Comparison of ENCODE assay signal across 12 cellular contexts in genomic region chr1:25817840-25818501, GRCh38. TPM values are rescaled to one million over a fixed set of nuclear protein-coding genes. Genes with fewer than 3 reads are reported as not detected.
DNase-seq lines count a peak whose midpoint lies in the region; FAIRE-seq and TF ChIP-seq lines count a peak whose summit lies in the region.
"Had no signal": no experiment of that assay in that cellular context is flagged by ENCODE, and none has a peak within 500 bp of the region (broad histone marks: within the 10 kb centered on the region; RNA-seq: fewer than 3 reads in every experiment).

No MANE protein-coding gene starts in this region.

- H3K4me3 Mint-ChIP-seq in activated naive CD4-positive, alpha-beta T cell treated with anti-CD3 and anti-CD28 coated beads, Interleukin-2, amount 10 ng/mL, durations not matched to agents 7 days and 5 days: peak overlapping the region; percentile 97

- no peaks in the 10 kb centered on the region for H3K9me3 Mint-ChIP-seq in activated naive CD4-positive, alpha-beta T cell treated with anti-CD3 and anti-CD28 coated beads, Interleukin-2, amount 10 ng/mL, durations not matched to agents 7 days and 5 days

- no peak overlapping the region for H3K4me3 ChIP-seq in WERI-Rb-1 (ENCODE audit: low read depth, low read length)
- H3K4me3 ChIP-seq in keratinocyte (ENCODE audit: control insufficient read depth in 2 of 3, extremely low read depth in 1 of 3, insufficient read depth in 2 of 3, low read depth in 1 of 3, low read length in 3 of 3): peak overlapping the region in 1 of 3 experiments; percentile 2
- H3K4me3 ChIP-seq in tibial artery: no peak overlapping the region

- H3K36me3 ChIP-seq in WERI-Rb-1 (peaks cover 6% of the 10 kb centered on the region), keratinocyte (ENCODE audit: control insufficient read depth in 2 of 2, extremely low read depth in 1 of 2, insufficient read depth in 2 of 2, low read length in 2 of 2) (peaks cover 0 to 13% of the 10 kb centered on the region in 2 experiments), tibial artery (peaks cover 20 to 41% (median 33%) of the 10 kb centered on the region in 3 donors)

- H3K9me1 ChIP-seq in keratinocyte (ENCODE audit: control insufficient read depth, extremely low read depth, insufficient read depth, low read length): peaks cover 2% of the 10 kb centered on the region

- peak overlapping the region; percentile 76 for H3K4me2 ChIP-seq in keratinocyte (ENCODE audit: control insufficient read depth, extremely low read depth, insufficient read depth, low read depth, low read length)

- H3K9me3 ChIP-seq in WERI-Rb-1 (ENCODE audit: severe bottlenecking): no peaks in the 10 kb centered on the region
- no peaks in the 10 kb centered on the region for H3K9me3 ChIP-seq in keratinocyte (ENCODE audit: control insufficient read depth, low read depth, low read length)
- H3K9me3 ChIP-seq in tibial artery: no peaks in the 10 kb centered on the region

- DNase-seq in activated naive CD4-positive, alpha-beta T cell treated with anti-CD3 and anti-CD28 coated beads, Interleukin-2, amount 10 ng/mL, durations not matched to agents 7 days and 5 days: no peak
- no peak for DNase-seq in activated naive CD4-positive, alpha-beta T cell treated with anti-CD3 and anti-CD28 coated beads, Interleukin-2, amount 50 U/mL, for 16 hours
- DNase-seq in WERI-Rb-1 (peak; percentile 54), keratinocyte (ENCODE audit: low read depth, low spot score) (no peak), tibial artery (no peak), GM13976 (ENCODE audit: low spot score) (no peak), HK-2 (ENCODE audit: unreplicated experiment) (no peak)
- no peak for DNase-seq in effector CD4-positive, alpha-beta T cell
- DNase-seq: activated gamma-delta T cell treated with Interleukin-2 at 50 U/mL for 16 hours, GDM1, NCI-H526 treated with DMSO at 0.1 percent for 48 hours had no signal

- no peak overlapping the region for H2AFZ ChIP-seq in keratinocyte (ENCODE audit: control insufficient read depth, low read length)

- no peak overlapping the region for H3K9ac ChIP-seq in keratinocyte (ENCODE audit: control insufficient read depth, extremely low read depth, insufficient read depth, low read length)

- peaks cover 27% of the 10 kb centered on the region for H3K4me1 ChIP-seq in keratinocyte (ENCODE audit: control insufficient read depth, extremely low read depth, insufficient read depth, low read length)
- H3K4me1 ChIP-seq in tibial artery: peaks cover 0 to 33% (median 27%) of the 10 kb centered on the region in 4 donors

- peaks cover 49% of the 10 kb centered on the region for H3K4me1 Mint-ChIP-seq in activated naive CD4-positive, alpha-beta T cell treated with anti-CD3 and anti-CD28 coated beads, Interleukin-2, amount 10 ng/mL, durations not matched to agents 7 days and 5 days

- no peaks in the 10 kb centered on the region for H3K27me3 Mint-ChIP-seq in activated naive CD4-positive, alpha-beta T cell treated with anti-CD3 and anti-CD28 coated beads, Interleukin-2, amount 10 ng/mL, durations not matched to agents 7 days and 5 days

- intact Hi-C loops in tibial artery (cut with DNase I; ENCODE audit: low total_unique reads): loop anchor here (5.0 kb wide), 1 partner anchor 416 kb away; no protein-coding TSS in a partner anchor

- CTCF ChIA-PET in activated naive CD4-positive, alpha-beta T cell treated with anti-CD3 and anti-CD28 coated beads, Interleukin-2, amount 10 ng/mL, durations not matched to agents 7 days and 5 days (lab: Charles Lee): interaction anchor here (0.9 kb wide), 1 partner anchor 125 kb away, joined by 3 read pairs; no protein-coding TSS in a partner anchor

- in situ Hi-C loops in GM13976 (cut with MboI; ENCODE audit: low sequenced_read_pairs, unreplicated experiment): loop anchor here (25.0 kb wide), 1 partner anchor 406 kb away; the partner anchor contains the start of gene RHCE

- peaks cover 6% of the 10 kb centered on the region for H3K36me3 Mint-ChIP-seq in activated naive CD4-positive, alpha-beta T cell treated with anti-CD3 and anti-CD28 coated beads, Interleukin-2, amount 10 ng/mL, durations not matched to agents 7 days and 5 days

- no peaks in the 10 kb centered on the region for H4K20me1 ChIP-seq in keratinocyte (ENCODE audit: control insufficient read depth, extremely low read depth, insufficient read depth, low read length)

- H3K27ac ChIP-seq in WERI-Rb-1 (peak overlapping the region; percentile 56), keratinocyte (ENCODE audit: control insufficient read depth, insufficient read depth, low read length) (no peak overlapping the region), tibial artery (peak overlapping the region; percentile 83 to 92)

- peak overlapping the region; percentile 85 for H3K27ac Mint-ChIP-seq in activated naive CD4-positive, alpha-beta T cell treated with anti-CD3 and anti-CD28 coated beads, Interleukin-2, amount 10 ng/mL, durations not matched to agents 7 days and 5 days

- H3K27me3 ChIP-seq in WERI-Rb-1 (ENCODE audit: insufficient read depth, low read depth, severe bottlenecking) (no peaks in the 10 kb centered on the region), keratinocyte (ENCODE audit: control insufficient read depth, extremely low read depth, insufficient read depth, low read length) (no peaks in the 10 kb centered on the region), tibial artery (no peaks in the 10 kb centered on the region)

- dilution Hi-C loops in keratinocyte (cut with MboI; ENCODE audit: extremely low pct_ligation_motif_present, low sequenced_read_pairs): no loop called here

- peak; percentile 56 for FAIRE-seq in keratinocyte (lab: Jason Lieb, UNC)
- FAIRE-seq: islet of Langerhans had no signal

- TF ChIP-seq CTCF in WERI-Rb-1 (IDR thresholded peaks at IDR 0.05; ENCODE audit: low read depth, low read length) (peak; percentile 33; the same call in 1 of the 2 replicates), keratinocyte (optimal IDR thresholded peaks at IDR 0.05 in 1 of 3, IDR thresholded peaks at IDR 0.05 in 1 of 3, conservative IDR thresholded peaks at IDR 0.05 in 1 of 3; ENCODE audit: extremely low read depth in 1 of 3, insufficient read depth in 2 of 3, low read length in 3 of 3) (peak; percentile 54 to 64 (median 54)), tibial artery (IDR thresholded peaks at IDR 0.05) (no peak), GM13976 (IDR thresholded peaks at IDR 0.05; ENCODE audit: borderline replicate concordance, control extremely low read depth, extremely low read depth, insufficient read depth, missing control alignments) (no peak)

- H3K79me2 ChIP-seq in keratinocyte (ENCODE audit: control insufficient read depth, insufficient read depth, low read length): peaks cover 19% of the 10 kb centered on the region

RNA-seq across cellular contexts. Expression of gene MTFR1L, which starts 1.8 kb away (rescaled TPM):
- 31.6 to 37.3 TPM (median 32.6 TPM) in 3 replicates for polyA plus RNA-seq in keratinocyte
- polyA plus RNA-seq in keratinocyte (2011; ENCODE audit: low read depth): 7.1 TPM
- 30.3 and 30.6 TPM in 2 replicates for polyA plus RNA-seq in keratinocyte (2011; cell fraction: cytosol; rRNA removed)
- polyA plus RNA-seq in keratinocyte (2011; cell fraction: nucleus; rRNA removed): 78.6 and 91.6 TPM in 2 replicates
- polyA plus RNA-seq in keratinocyte (2012; ENCODE audit: low replicate concordance): 26.6 TPM in 2 replicates
- 24.3 to 38.7 TPM (median 25.7 TPM) in 3 replicates for polyA minus RNA-seq in keratinocyte
- 22.8 TPM for polyA minus RNA-seq in keratinocyte (2011; cell fraction: cytosol; rRNA and poly(A)+ RNA removed)
- polyA minus RNA-seq in keratinocyte (2011; cell fraction: nucleus; rRNA and poly(A)+ RNA removed): 13.7 and 13.9 TPM in 2 replicates

RNA-seq across cellular contexts. Expression of gene SELENON, which starts 18.0 kb away (rescaled TPM):
- 13.4 to 56.3 TPM (median 15.4 TPM) in 3 replicates for polyA plus RNA-seq in keratinocyte
- polyA plus RNA-seq in keratinocyte (2011; ENCODE audit: low read depth): 1.7 TPM
- polyA plus RNA-seq in keratinocyte (2011; cell fraction: cytosol; rRNA removed): 33.8 and 43.7 TPM in 2 replicates
- polyA plus RNA-seq in keratinocyte (2011; cell fraction: nucleus; rRNA removed): 53.2 and 65.0 TPM in 2 replicates
- 16.7 and 65.0 TPM in 2 replicates for polyA plus RNA-seq in keratinocyte (2012; ENCODE audit: low replicate concordance)
- polyA minus RNA-seq in keratinocyte: 22.0 to 167 TPM (median 24.1 TPM) in 3 replicates
- polyA minus RNA-seq in keratinocyte (2011; cell fraction: cytosol; rRNA and poly(A)+ RNA removed): 43.0 TPM
- 30.9 and 42.4 TPM in 2 replicates for polyA minus RNA-seq in keratinocyte (2011; cell fraction: nucleus; rRNA and poly(A)+ RNA removed)

RNA-seq across cellular contexts. Expression of gene AUNIP, which starts 41.3 kb away (rescaled TPM):
- 6.2 to 9.3 TPM (median 8.0 TPM) in 3 replicates for polyA plus RNA-seq in keratinocyte
- 0.32 TPM for polyA plus RNA-seq in keratinocyte (2011; ENCODE audit: low read depth)
- polyA plus RNA-seq in keratinocyte (2011; cell fraction: cytosol; rRNA removed): 4.4 and 8.9 TPM in 2 replicates
- 5.5 and 6.3 TPM in 2 replicates for polyA plus RNA-seq in keratinocyte (2011; cell fraction: nucleus; rRNA removed)
- polyA plus RNA-seq in keratinocyte (2012; ENCODE audit: low replicate concordance): 1.4 and 5.6 TPM in 2 replicates
- 3.1 to 9.8 TPM (median 5.5 TPM) in 3 replicates for polyA minus RNA-seq in keratinocyte
- 4.2 TPM for polyA minus RNA-seq in keratinocyte (2011; cell fraction: cytosol; rRNA and poly(A)+ RNA removed)
- polyA minus RNA-seq in keratinocyte (2011; cell fraction: nucleus; rRNA and poly(A)+ RNA removed): 2.6 and 3.2 TPM in 2 replicates

RNA-seq across cellular contexts. Expression of gene PAQR7, which starts 57.5 kb away (rescaled TPM):
- polyA plus RNA-seq in keratinocyte: 14.5 to 32.1 TPM (median 21.7 TPM) in 3 replicates
- 7.0 TPM for polyA plus RNA-seq in keratinocyte (2011; ENCODE audit: low read depth)
- 12.6 and 17.1 TPM in 2 replicates for polyA plus RNA-seq in keratinocyte (2011; cell fraction: cytosol; rRNA removed)
- 40.5 and 47.9 TPM in 2 replicates for polyA plus RNA-seq in keratinocyte (2011; cell fraction: nucleus; rRNA removed)
- polyA plus RNA-seq in keratinocyte (2012; ENCODE audit: low replicate concordance): 19.1 and 34.6 TPM in 2 replicates
- 29.5 to 61.0 TPM (median 33.6 TPM) in 3 replicates for polyA minus RNA-seq in keratinocyte
- polyA minus RNA-seq in keratinocyte (2011; cell fraction: cytosol; rRNA and poly(A)+ RNA removed): 31.5 TPM
- polyA minus RNA-seq in keratinocyte (2011; cell fraction: nucleus; rRNA and poly(A)+ RNA removed): 29.3 and 35.2 TPM in 2 replicates

Comparison
In these comparisons a context has a peak if more than half of its experiments do, and no peak if none do; other contexts are left out.
1. CTCF ChIP-seq: peak in WERI-Rb-1 (single experiment) and keratinocyte (3 of 3); none in tibial artery (0 of 2) and GM13976 (single experiment).